In genomic region chr7:148819697-148820332, GRCh38 we compare ENCODE assay signal across 1 cellular context.
TF ChIP-seq lines count a peak whose summit lies in the region.

No MANE protein-coding gene starts in this region.

TF ChIP-seq in WTC11, 78 proteins besides CTCF, POLR2A, EP300 and RAD21 (continued from another document):
- TF ChIP-seq E2F4 (CRISPR knock-in tag; IDR thresholded peaks at IDR 0.05; ENCODE audit: borderline replicate concordance, low read depth), result no peak
- no peak for TF ChIP-seq FOXP1 (CRISPR knock-in tag; IDR thresholded peaks at IDR 0.05; ENCODE audit: borderline replicate concordance)
- no peak for TF ChIP-seq IRF2 (CRISPR knock-in tag; IDR thresholded peaks at IDR 0.05; ENCODE audit: borderline replicate concordance, low read depth)
- TF ChIP-seq IRF1 (CRISPR knock-in tag; IDR thresholded peaks at IDR 0.05), result no peak
- no peak for TF ChIP-seq RORB (CRISPR knock-in tag; IDR thresholded peaks at IDR 0.05)
